ENCODE assay signal across 8 cellular contexts in the genomic region with DNA sequence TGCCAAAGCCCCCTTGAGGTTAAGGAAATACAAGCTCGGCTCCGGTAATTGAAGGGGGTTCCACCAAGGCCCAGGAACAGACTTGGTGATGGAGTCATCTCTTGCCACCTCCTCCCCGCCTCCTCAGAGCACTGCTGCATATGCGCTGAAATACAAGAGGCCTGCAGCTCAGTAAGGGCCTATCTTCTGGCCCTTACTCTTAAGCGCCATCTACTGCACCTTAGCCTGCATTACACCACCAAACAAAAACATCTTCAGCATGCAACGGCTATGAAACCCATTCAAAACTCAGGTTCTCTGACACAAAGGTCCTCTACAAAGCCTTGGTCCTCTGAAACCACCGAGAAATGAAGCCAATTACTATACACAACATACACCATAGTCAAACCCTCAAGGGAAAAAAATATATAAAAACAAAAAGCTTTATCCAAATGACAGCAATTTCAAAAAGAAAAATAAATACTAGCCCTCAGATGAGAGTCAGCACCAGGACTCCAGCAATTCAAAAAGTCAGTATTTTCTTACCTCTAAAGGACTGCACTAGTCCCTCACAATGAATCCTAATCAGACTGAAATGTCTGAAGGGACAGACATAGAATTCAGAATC.
DNase-seq lines count a peak whose midpoint lies in the region; TF ChIP-seq lines count a peak whose summit lies in the region.
"Had no signal": no experiment of that assay in that cellular context is flagged by ENCODE, and none has a peak within 500 bp of the region (broad histone marks: within the 10 kb centered on the region; RNA-seq: fewer than 3 reads in every experiment).

No MANE protein-coding gene starts in this region.

- H3K36me3 ChIP-seq in HAP-1 (replicated peaks) = no peaks in the 10 kb centered on the region
- H3K36me3 ChIP-seq in SU-DHL-6 (ENCODE audit: low read length) = no peaks in the 10 kb centered on the region
- no peaks in the 10 kb centered on the region for H3K36me3 ChIP-seq in kidney epithelial cell (ENCODE audit: control insufficient read depth, insufficient read depth, low read length)
- H3K36me3 ChIP-seq in uterus = no peaks in the 10 kb centered on the region

- H3K9me2 ChIP-seq in SU-DHL-6 (replicated peaks; ENCODE audit: insufficient read depth, low read length) = no peaks in the 10 kb centered on the region

- H3K9me3 ChIP-seq in HAP-1 = no peaks in the 10 kb centered on the region
- H3K9me3 ChIP-seq in SU-DHL-6 (ENCODE audit: insufficient read depth, low read length) = peaks cover 4% of the 10 kb centered on the region; the same call in 1 of the 2 replicates
- H3K9me3 ChIP-seq in uterus = no peaks in the 10 kb centered on the region

- no peak overlapping the region for H3K9ac ChIP-seq in SU-DHL-6 (ENCODE audit: low read length)

- DNase-seq in Daoy (ENCODE audit: low read depth) (peak; percentile 37), HAP-1 (ENCODE audit: low spot score in 2 of 2) (peak; percentile 22 to 52), kidney epithelial cell (ENCODE audit: low read depth) (no peak), middle frontal gyrus (ENCODE audit: extremely low spot score, low spot score) (no peak), uterus (no peak), GDM1 (lab: John Stamatoyannopoulos, UW) (no peak)
- DNase-seq: left ventricle myocardium superior had no signal

- H3K4me3 ChIP-seq in HAP-1 (no peak overlapping the region), SU-DHL-6 (ENCODE audit: insufficient read depth, low read length, poor library complexity, severe bottlenecking) (no peak overlapping the region), kidney epithelial cell (ENCODE audit: low read depth, low read length) (no peak overlapping the region), uterus (no peak overlapping the region)

- TF ChIP-seq CTCF in SU-DHL-6 (IDR thresholded peaks at IDR 0.05; ENCODE audit: insufficient read depth, low read length, poor library complexity, severe bottlenecking) (peak; percentile 88), kidney epithelial cell (IDR thresholded peaks at IDR 0.05; ENCODE audit: insufficient read depth, low read length, poor library complexity, severe bottlenecking) (peak; percentile 31), uterus (IDR thresholded peaks at IDR 0.05) (no peak)

- no peak overlapping the region for H3K4me2 ChIP-seq in SU-DHL-6 (ENCODE audit: low read depth, low read length, poor library complexity, severe bottlenecking)

- H3K27ac ChIP-seq in SU-DHL-6 (ENCODE audit: low read depth, low read length) = no peak overlapping the region
- no peak overlapping the region for H3K27ac ChIP-seq in uterus

- H3K79me2 ChIP-seq in SU-DHL-6 (ENCODE audit: insufficient read depth, low read length) = no peaks in the 10 kb centered on the region

- no peaks in the 10 kb centered on the region for H3F3A ChIP-seq in SU-DHL-6 (ENCODE audit: insufficient read depth)

- intact Hi-C loops in uterus (cut with DNase I; ENCODE audit: low total_unique reads) = no loop called here

- in situ Hi-C loops in HAP-1 (cut with MboI; ENCODE audit: low sequenced_read_pairs) = no loop called here

- no peak overlapping the region for H2AFZ ChIP-seq in SU-DHL-6 (ENCODE audit: low read depth, low read length, severe bottlenecking)

- no peaks in the 10 kb centered on the region for H3K27me3 ChIP-seq in HAP-1 (ENCODE audit: low read depth)
- H3K27me3 ChIP-seq in SU-DHL-6 (ENCODE audit: low read length) = no peaks in the 10 kb centered on the region
- no peaks in the 10 kb centered on the region for H3K27me3 ChIP-seq in kidney epithelial cell (ENCODE audit: control insufficient read depth, insufficient read depth, low read length)
- no peaks in the 10 kb centered on the region for H3K27me3 ChIP-seq in uterus

- no peak for TF ChIP-seq POLR2A in uterus (IDR thresholded peaks at IDR 0.05)

- H3K4me1 ChIP-seq in HAP-1 (no peaks in the 10 kb centered on the region), uterus (no peaks in the 10 kb centered on the region)

- no peaks in the 10 kb centered on the region for H4K20me1 ChIP-seq in SU-DHL-6 (ENCODE audit: low read depth, low read length)

Comparison
In these comparisons a context has a peak if more than half of its experiments do, and no peak if none do; other contexts are left out.
1. DNase-seq: peak in Daoy (single experiment) and HAP-1 (2 of 2); none in kidney epithelial cell (single experiment), middle frontal gyrus (single experiment), uterus (0 of 2) and GDM1 (single experiment).
2. CTCF ChIP-seq: peak in SU-DHL-6 (single experiment) and kidney epithelial cell (single experiment); none in uterus (0 of 4).